Comparison of ENCODE assay signal across 1 cellular context in the genomic region with DNA sequence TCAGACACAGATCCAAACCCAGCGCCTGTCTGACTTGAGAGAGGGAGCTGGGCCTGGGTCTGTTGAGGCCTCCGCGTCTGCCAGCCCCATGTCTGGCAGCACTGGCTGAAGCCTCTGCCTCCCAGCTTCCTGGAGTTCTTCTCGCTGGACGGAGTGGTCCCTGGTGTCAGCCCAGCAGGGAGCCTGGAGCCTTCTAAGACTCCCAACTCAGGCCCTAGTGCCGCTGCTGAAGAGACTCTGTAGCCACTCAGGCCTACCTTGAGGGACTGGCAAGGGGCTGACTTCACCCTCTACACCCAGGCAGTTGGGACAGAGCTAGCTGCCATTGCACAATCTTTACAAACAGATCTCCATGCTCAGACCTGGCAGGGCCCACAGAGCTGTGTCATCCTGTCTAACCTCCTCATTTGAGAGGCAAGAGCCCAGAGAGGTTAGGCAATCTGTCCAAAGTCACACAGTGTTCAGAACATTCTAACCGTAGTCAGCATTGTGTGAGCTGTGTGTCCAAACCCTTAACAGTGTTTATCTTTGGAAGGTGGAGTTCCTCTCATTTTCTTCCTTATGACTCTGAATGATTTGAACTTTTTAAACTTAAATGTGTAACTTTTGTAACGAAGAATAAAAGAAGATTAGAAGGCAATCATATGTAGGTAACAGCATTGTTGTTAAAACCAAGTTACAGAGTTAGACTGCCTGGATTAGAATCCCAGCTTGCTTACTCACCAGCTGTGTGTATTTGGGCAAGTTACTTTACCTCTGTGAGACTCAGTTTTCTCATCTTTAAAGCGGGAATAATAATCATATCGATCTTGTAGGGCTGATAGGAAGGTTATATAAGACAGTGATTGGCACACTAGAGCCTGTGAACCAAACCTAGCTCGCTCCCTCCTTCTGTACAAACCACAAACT.
TF ChIP-seq lines count a peak whose summit lies in the region.

No MANE protein-coding gene starts in this region.

TF ChIP-seq in H1, 55 proteins besides CTCF, POLR2A, EP300 and RAD21:
- TF ChIP-seq MAFK (IDR thresholded peaks at IDR 0.05; ENCODE audit: low read depth, low read length) (no peak), SAP30 (IDR thresholded peaks at IDR 0.05; ENCODE audit: insufficient read depth, insufficient replicate concordance, low read length) (no peak), USF2 (IDR thresholded peaks at IDR 0.05; ENCODE audit: low read length) (no peak)
